11 cellular contexts compared by ENCODE assay signal in genomic region chr3:78734048-78734637, GRCh38.
DNase-seq lines count a peak whose midpoint lies in the region; TF ChIP-seq lines count a peak whose summit lies in the region.
"Had no signal": no experiment of that assay in that cellular context is flagged by ENCODE, and none has a peak within 500 bp of the region (broad histone marks: within the 10 kb centered on the region; RNA-seq: fewer than 3 reads in every experiment).

No MANE protein-coding gene starts in this region.

- POLR2A ChIA-PET in SK-N-SH (lab: Yijun Ruan, JAX) = no interaction called here

- H3K4me2 ChIP-seq in SK-N-SH = no peak overlapping the region; the same call in 1 of the 2 replicates

- H3K36me3 ChIP-seq in SK-N-SH (replicated peaks in 1 of 2; ENCODE audit: control insufficient read depth in 1 of 2, insufficient read depth in 2 of 2, low read length in 1 of 2) = no peaks in the 10 kb centered on the region

- no peaks in the 10 kb centered on the region for H3K9me2 ChIP-seq in SK-N-SH

- H3K9ac ChIP-seq in SK-N-SH = no peak overlapping the region

- no peaks in the 10 kb centered on the region for H4K20me1 ChIP-seq in SK-N-SH (ENCODE audit: insufficient read depth)

- TF ChIP-seq RAD21 in Ishikawa (IDR thresholded peaks at IDR 0.05; ENCODE audit: low read depth) (no peak), SK-N-SH (IDR thresholded peaks at IDR 0.05; ENCODE audit: low read length) (no peak)

- H3K27ac ChIP-seq in SK-N-SH (ENCODE audit: low read depth in 2 of 2, low read length in 1 of 2) = peak overlapping the region in 1 of 2 experiments; percentile 14; a peak in 2 of 4 replicates

- TF ChIP-seq CTCF in SK-N-SH (IDR thresholded peaks at IDR 0.05) = no peak

- H3K9me3 ChIP-seq in SK-N-SH = no peaks in the 10 kb centered on the region
- H3K9me3 ChIP-seq: mucosa of descending colon had no signal

- H3K4me3 ChIP-seq in SK-N-SH (ENCODE audit: low read depth in 2 of 2, low read length in 1 of 2) = no peak overlapping the region
- H3K4me3 ChIP-seq: mucosa of descending colon had no signal

- DNase-seq in DMS 273 treated with DMSO at 0.1 percent for 48 hours (lab: John Stamatoyannopoulos, UW) = peak; percentile 50
- DNase-seq in SK-N-SH = no peak
- peak; percentile 35 for DNase-seq in glomerular visceral epithelial cell (ENCODE audit: extremely low spot score)
- DNase-seq in pons (ENCODE audit: low spot score) = no peak
- DNase-seq in GOT3 (lab: John Stamatoyannopoulos, UW) = no peak
- DNase-seq in DMS79 (lab: John Stamatoyannopoulos, UW) = no peak
- DNase-seq in cerebellar cortex (ENCODE audit: low spot score) = no peak
- DNase-seq: activated CD4-positive, alpha-beta memory T cell treated with anti-CD3 and anti-CD28 coated beads for 36 hours; hypothalamus; mucosa of descending colon had no signal

- CTCF ChIA-PET in SK-N-SH (lab: Yijun Ruan, JAX) = no interaction called here

- no peaks in the 10 kb centered on the region for H3K79me2 ChIP-seq in SK-N-SH (ENCODE audit: insufficient read depth)

- H3K27me3 ChIP-seq in SK-N-SH (ENCODE audit: insufficient read depth) = no peaks in the 10 kb centered on the region

- H3F3A ChIP-seq in SK-N-SH (replicated peaks; ENCODE audit: insufficient read depth) = peaks cover 18% of the 10 kb centered on the region

- 85% methylated on average over 3 of the region's 3 CpGs for WGBS in SK-N-SH (ENCODE audit: low lambda C conversion rate)

- no peak for TF ChIP-seq EP300 in Ishikawa (IDR thresholded peaks at IDR 0.05; ENCODE audit: borderline replicate concordance)
- TF ChIP-seq EP300 in SK-N-SH (IDR thresholded peaks at IDR 0.05; ENCODE audit: borderline replicate concordance in 1 of 2, low read depth in 1 of 2, low read length in 1 of 2) = no peak

- H2AFZ ChIP-seq in SK-N-SH (ENCODE audit: low read depth) = no peak overlapping the region

- H3K4me1 ChIP-seq in SK-N-SH (ENCODE audit: control insufficient read depth in 1 of 2, insufficient read depth in 2 of 2, low read depth in 1 of 2, low read length in 1 of 2) = peaks cover 18 to 25% of the 10 kb centered on the region in 2 experiments; a peak in 3 of 4 replicates

TF ChIP-seq in Ishikawa, 13 proteins besides CTCF, POLR2A, EP300 and RAD21:
- TF ChIP-seq NFIC (IDR thresholded peaks at IDR 0.05) (0 out of 2 replicates have a peak, but pooled peaks have one; percentile 21), ZBTB7A (IDR thresholded peaks at IDR 0.05; ENCODE audit: low read depth) (no peak)
- TF ChIP-seq, protein P1, sequence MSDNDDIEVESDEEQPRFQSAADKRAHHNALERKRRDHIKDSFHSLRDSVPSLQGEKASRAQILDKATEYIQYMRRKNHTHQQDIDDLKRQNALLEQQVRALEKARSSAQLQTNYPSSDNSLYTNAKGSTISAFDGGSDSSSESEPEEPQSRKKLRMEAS (IDR thresholded peaks at IDR 0.05) = no peak
TF ChIP-seq in Ishikawa: peak in this region for 1.

TF ChIP-seq in SK-N-SH, 30 proteins besides CTCF, POLR2A, EP300 and RAD21 (continues in another document):
- TF ChIP-seq RXRA (IDR thresholded peaks at IDR 0.05; ENCODE audit: borderline replicate concordance, low read depth) (no peak), REST (IDR thresholded peaks at IDR 0.05; ENCODE audit: low read depth, low read length) (no peak), FOXM1 (IDR thresholded peaks at IDR 0.05; ENCODE audit: low read depth) (no peak), ZBTB33 (IDR thresholded peaks at IDR 0.05; ENCODE audit: borderline replicate concordance, low read depth) (no peak), FOSL2 (IDR thresholded peaks at IDR 0.05; ENCODE audit: borderline replicate concordance, low read depth) (no peak), MEF2A (IDR thresholded peaks at IDR 0.05; ENCODE audit: borderline replicate concordance, low read depth) (no peak), ELF1 (IDR thresholded peaks at IDR 0.05) (no peak), YY1 (IDR thresholded peaks at IDR 0.05; ENCODE audit: low read depth) (no peak), SMC3 (IDR thresholded peaks at IDR 0.05; ENCODE audit: low read depth, low read length) (no peak), FOXJ3 (CRISPR knock-in tag; IDR thresholded peaks at IDR 0.05) (no peak), RCOR1 (IDR thresholded peaks at IDR 0.05; ENCODE audit: low read length) (no peak), MXI1 (IDR thresholded peaks at IDR 0.05; ENCODE audit: low read depth, low read length) (no peak), EZH2phosphoT487 (IDR thresholded peaks at IDR 0.05; ENCODE audit: borderline replicate concordance, low read depth) (no peak), TAF1 (IDR thresholded peaks at IDR 0.05; ENCODE audit: borderline replicate concordance, low read depth, low read length) (no peak), RFX5 (IDR thresholded peaks at IDR 0.05; ENCODE audit: low read length) (no peak), JUND (IDR thresholded peaks at IDR 0.05) (no peak), IRF3 (IDR thresholded peaks at IDR 0.05; ENCODE audit: low read depth, low read length) (no peak), CHD2 (IDR thresholded peaks at IDR 0.05; ENCODE audit: low read length, partially characterized antibody) (no peak)
- TF ChIP-seq, protein P2, sequence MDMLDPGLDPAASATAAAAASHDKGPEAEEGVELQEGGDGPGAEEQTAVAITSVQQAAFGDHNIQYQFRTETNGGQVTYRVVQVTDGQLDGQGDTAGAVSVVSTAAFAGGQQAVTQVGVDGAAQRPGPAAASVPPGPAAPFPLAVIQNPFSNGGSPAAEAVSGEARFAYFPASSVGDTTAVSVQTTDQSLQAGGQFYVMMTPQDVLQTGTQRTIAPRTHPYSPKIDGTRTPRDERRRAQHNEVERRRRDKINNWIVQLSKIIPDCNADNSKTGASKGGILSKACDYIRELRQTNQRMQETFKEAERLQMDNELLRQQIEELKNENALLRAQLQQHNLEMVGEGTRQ (IDR thresholded peaks at IDR 0.05; ENCODE audit: borderline replicate concordance, low read depth, low read length) = no peak
- TF ChIP-seq, protein P3, sequence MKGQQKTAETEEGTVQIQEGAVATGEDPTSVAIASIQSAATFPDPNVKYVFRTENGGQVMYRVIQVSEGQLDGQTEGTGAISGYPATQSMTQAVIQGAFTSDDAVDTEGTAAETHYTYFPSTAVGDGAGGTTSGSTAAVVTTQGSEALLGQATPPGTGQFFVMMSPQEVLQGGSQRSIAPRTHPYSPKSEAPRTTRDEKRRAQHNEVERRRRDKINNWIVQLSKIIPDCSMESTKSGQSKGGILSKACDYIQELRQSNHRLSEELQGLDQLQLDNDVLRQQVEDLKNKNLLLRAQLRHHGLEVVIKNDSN (IDR thresholded peaks at IDR 0.05; ENCODE audit: borderline replicate concordance, low read depth) = no peak
- TF ChIP-seq, protein P1 (IDR thresholded peaks at IDR 0.05; ENCODE audit: low read depth) = peak; percentile 47; the same call in 1 of the 2 replicates

Comparison
In these comparisons a context has a peak if more than half of its experiments do, and no peak if none do; other contexts are left out.
1. DNase-seq: peak in DMS 273 treated with DMSO at 0.1 percent for 48 hours (single experiment) and glomerular visceral epithelial cell (single experiment); none in SK-N-SH (single experiment), pons (single experiment), GOT3 (single experiment), DMS79 (single experiment) and cerebellar cortex (single experiment).